Comparison of ENCODE assay signal across 1 cellular context in the genomic region with DNA sequence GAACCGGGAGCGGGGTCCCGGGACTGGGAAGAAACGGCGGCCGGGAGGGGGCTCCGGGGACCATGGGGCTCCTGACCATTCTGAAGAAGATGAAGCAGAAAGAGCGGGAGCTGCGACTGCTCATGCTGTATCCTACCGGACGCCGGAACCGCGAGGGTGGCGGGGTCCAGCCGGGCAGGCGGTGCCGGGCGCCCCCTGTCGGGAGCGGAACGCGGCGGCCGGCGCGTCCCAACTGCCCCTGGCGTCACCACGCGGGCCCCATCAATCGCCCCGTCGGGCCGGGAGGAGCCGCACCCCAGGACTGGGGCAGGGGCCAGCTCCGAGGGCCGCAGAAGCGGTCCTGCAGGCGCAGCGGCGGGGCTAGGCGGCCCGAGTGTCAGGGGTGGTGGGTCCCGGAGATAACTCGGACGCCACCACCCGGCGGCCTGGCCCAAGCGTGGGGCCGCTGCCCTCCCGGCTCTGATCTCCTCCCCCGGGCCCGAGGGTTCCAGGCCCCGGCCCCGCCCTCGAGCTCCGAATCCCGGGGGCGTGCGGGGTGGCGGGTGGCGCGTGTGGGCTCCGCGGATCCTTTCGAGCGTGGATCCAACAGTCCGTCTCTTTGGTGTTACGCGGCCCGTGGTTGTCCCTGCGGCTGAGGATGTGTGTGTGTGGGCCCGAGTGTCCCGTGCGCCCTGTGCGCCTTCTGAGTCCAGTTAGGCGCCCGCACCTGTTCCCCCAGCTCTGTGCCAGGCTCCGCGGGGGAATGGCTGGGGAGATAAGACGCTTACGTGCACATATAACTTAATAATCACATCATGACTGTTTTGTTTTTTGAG.
A peak's percentile ranks its signal among the peaks of the same experiment; 100 is the strongest.
TF ChIP-seq lines count a peak whose summit lies in the region.

A gene (plus strand): TSS at position 15 of the 815 bp plus-strand sequence. CDS start 48 bp downstream, at position 63.

TF ChIP-seq in HepG2, 621 proteins besides CTCF, POLR2A, EP300 and RAD21 (continued from another document and continues in another):
- TF ChIP-seq, protein P1, sequence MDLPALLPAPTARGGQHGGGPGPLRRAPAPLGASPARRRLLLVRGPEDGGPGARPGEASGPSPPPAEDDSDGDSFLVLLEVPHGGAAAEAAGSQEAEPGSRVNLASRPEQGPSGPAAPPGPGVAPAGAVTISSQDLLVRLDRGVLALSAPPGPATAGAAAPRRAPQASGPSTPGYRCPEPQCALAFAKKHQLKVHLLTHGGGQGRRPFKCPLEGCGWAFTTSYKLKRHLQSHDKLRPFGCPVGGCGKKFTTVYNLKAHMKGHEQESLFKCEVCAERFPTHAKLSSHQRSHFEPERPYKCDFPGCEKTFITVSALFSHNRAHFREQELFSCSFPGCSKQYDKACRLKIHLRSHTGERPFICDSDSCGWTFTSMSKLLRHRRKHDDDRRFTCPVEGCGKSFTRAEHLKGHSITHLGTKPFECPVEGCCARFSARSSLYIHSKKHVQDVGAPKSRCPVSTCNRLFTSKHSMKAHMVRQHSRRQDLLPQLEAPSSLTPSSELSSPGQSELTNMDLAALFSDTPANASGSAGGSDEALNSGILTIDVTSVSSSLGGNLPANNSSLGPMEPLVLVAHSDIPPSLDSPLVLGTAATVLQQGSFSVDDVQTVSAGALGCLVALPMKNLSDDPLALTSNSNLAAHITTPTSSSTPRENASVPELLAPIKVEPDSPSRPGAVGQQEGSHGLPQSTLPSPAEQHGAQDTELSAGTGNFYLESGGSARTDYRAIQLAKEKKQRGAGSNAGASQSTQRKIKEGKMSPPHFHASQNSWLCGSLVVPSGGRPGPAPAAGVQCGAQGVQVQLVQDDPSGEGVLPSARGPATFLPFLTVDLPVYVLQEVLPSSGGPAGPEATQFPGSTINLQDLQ (CRISPR knock-in tag; IDR thresholded peaks at IDR 0.05): no peak; the same call in none of the 2 replicates
- TF ChIP-seq PITX1 (CRISPR knock-in tag; IDR thresholded peaks at IDR 0.05) (no peak), SIN3B (IDR thresholded peaks at IDR 0.05; ENCODE audit: low read length) (no peak), TAF15 (IDR thresholded peaks at IDR 0.05; ENCODE audit: low read depth, low read length, poor library complexity, severe bottlenecking) (no peak), ZNF121 (CRISPR knock-in tag; IDR thresholded peaks at IDR 0.05) (no peak), POLR2AphosphoS2 (IDR thresholded peaks at IDR 0.05; ENCODE audit: low read depth, low read length) (no peak), CBX2 (IDR thresholded peaks at IDR 0.05; ENCODE audit: low read depth, low read length) (no peak), CBX2 (CRISPR knock-in tag; IDR thresholded peaks at IDR 0.05; ENCODE audit: low read depth) (no peak), RELA (CRISPR knock-in tag; IDR thresholded peaks at IDR 0.05) (no peak), REL (CRISPR knock-in tag; conservative IDR thresholded peaks at IDR 0.05) (peak; percentile 80; the same call in 1 of the 2 replicates), SKI (IDR thresholded peaks at IDR 0.05; ENCODE audit: partially characterized antibody) (peak; percentile 44), U2AF2 (IDR thresholded peaks at IDR 0.05; ENCODE audit: low read depth, low read length) (no peak), KDM4B (CRISPR knock-in tag; IDR thresholded peaks at IDR 0.05) (no peak), ARNT2 (CRISPR knock-in tag; IDR thresholded peaks at IDR 0.05; ENCODE audit: low read depth) (no peak; the same call in 1 of the 2 replicates), CREM (IDR thresholded peaks at IDR 0.05) (no peak), CREM (CRISPR knock-in tag; IDR thresholded peaks at IDR 0.05) (no peak), CAMTA2 (CRISPR knock-in tag; IDR thresholded peaks at IDR 0.05; ENCODE audit: borderline replicate concordance) (0 out of 2 replicates have a peak, but pooled peaks have one; percentile 34), GATAD1 (CRISPR knock-in tag; IDR thresholded peaks at IDR 0.05) (no peak), PPARG (CRISPR knock-in tag; conservative IDR thresholded peaks at IDR 0.05) (no peak), ZNF550 (CRISPR knock-in tag; IDR thresholded peaks at IDR 0.05; ENCODE audit: borderline replicate concordance) (no peak), SAFB2 (CRISPR knock-in tag; IDR thresholded peaks at IDR 0.05; ENCODE audit: borderline replicate concordance, low read depth) (peak; percentile 59; the same call in 1 of the 2 replicates), SALL2 (CRISPR knock-in tag; IDR thresholded peaks at IDR 0.05) (peak; percentile 82), SP4 (CRISPR knock-in tag; IDR thresholded peaks at IDR 0.05) (no peak), RARA (CRISPR knock-in tag; IDR thresholded peaks at IDR 0.05) (no peak; the same call in 1 of the 2 replicates), SMAD1 (CRISPR knock-in tag; IDR thresholded peaks at IDR 0.05; ENCODE audit: borderline replicate concordance, low read depth) (no peak; the same call in 1 of the 2 replicates), CCDC6 (CRISPR knock-in tag; IDR thresholded peaks at IDR 0.05) (peak; percentile 81), FOXK1 (CRISPR knock-in tag; IDR thresholded peaks at IDR 0.05; ENCODE audit: borderline replicate concordance, low read depth) (no peak), PAF1 (CRISPR knock-in tag; IDR thresholded peaks at IDR 0.05) (no peak), PRPF4 (IDR thresholded peaks at IDR 0.05; ENCODE audit: low read depth, low read length, poor library complexity, severe bottlenecking) (no peak), ZNF7 (CRISPR knock-in tag; IDR thresholded peaks at IDR 0.05) (no peak), NRL (CRISPR knock-in tag; IDR thresholded peaks at IDR 0.05; ENCODE audit: borderline replicate concordance) (no peak; the same call in 1 of the 2 replicates)
- TF ChIP-seq, protein P2, sequence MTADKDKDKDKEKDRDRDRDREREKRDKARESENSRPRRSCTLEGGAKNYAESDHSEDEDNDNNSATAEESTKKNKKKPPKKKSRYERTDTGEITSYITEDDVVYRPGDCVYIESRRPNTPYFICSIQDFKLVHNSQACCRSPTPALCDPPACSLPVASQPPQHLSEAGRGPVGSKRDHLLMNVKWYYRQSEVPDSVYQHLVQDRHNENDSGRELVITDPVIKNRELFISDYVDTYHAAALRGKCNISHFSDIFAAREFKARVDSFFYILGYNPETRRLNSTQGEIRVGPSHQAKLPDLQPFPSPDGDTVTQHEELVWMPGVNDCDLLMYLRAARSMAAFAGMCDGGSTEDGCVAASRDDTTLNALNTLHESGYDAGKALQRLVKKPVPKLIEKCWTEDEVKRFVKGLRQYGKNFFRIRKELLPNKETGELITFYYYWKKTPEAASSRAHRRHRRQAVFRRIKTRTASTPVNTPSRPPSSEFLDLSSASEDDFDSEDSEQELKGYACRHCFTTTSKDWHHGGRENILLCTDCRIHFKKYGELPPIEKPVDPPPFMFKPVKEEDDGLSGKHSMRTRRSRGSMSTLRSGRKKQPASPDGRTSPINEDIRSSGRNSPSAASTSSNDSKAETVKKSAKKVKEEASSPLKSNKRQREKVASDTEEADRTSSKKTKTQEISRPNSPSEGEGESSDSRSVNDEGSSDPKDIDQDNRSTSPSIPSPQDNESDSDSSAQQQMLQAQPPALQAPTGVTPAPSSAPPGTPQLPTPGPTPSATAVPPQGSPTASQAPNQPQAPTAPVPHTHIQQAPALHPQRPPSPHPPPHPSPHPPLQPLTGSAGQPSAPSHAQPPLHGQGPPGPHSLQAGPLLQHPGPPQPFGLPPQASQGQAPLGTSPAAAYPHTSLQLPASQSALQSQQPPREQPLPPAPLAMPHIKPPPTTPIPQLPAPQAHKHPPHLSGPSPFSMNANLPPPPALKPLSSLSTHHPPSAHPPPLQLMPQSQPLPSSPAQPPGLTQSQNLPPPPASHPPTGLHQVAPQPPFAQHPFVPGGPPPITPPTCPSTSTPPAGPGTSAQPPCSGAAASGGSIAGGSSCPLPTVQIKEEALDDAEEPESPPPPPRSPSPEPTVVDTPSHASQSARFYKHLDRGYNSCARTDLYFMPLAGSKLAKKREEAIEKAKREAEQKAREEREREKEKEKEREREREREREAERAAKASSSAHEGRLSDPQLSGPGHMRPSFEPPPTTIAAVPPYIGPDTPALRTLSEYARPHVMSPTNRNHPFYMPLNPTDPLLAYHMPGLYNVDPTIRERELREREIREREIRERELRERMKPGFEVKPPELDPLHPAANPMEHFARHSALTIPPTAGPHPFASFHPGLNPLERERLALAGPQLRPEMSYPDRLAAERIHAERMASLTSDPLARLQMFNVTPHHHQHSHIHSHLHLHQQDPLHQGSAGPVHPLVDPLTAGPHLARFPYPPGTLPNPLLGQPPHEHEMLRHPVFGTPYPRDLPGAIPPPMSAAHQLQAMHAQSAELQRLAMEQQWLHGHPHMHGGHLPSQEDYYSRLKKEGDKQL (CRISPR knock-in tag; IDR thresholded peaks at IDR 0.05; ENCODE audit: low read depth): no peak
- TF ChIP-seq, protein P3, sequence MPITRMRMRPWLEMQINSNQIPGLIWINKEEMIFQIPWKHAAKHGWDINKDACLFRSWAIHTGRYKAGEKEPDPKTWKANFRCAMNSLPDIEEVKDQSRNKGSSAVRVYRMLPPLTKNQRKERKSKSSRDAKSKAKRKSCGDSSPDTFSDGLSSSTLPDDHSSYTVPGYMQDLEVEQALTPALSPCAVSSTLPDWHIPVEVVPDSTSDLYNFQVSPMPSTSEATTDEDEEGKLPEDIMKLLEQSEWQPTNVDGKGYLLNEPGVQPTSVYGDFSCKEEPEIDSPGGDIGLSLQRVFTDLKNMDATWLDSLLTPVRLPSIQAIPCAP (CRISPR knock-in tag; IDR thresholded peaks at IDR 0.05; ENCODE audit: low read depth): no peak
- TF ChIP-seq, protein P4, sequence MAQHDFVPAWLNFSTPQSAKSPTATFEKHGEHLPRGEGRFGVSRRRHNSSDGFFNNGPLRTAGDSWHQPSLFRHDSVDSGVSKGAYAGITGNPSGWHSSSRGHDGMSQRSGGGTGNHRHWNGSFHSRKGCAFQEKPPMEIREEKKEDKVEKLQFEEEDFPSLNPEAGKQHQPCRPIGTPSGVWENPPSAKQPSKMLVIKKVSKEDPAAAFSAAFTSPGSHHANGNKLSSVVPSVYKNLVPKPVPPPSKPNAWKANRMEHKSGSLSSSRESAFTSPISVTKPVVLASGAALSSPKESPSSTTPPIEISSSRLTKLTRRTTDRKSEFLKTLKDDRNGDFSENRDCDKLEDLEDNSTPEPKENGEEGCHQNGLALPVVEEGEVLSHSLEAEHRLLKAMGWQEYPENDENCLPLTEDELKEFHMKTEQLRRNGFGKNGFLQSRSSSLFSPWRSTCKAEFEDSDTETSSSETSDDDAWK (CRISPR knock-in tag; IDR thresholded peaks at IDR 0.05): no peak
- TF ChIP-seq, protein P5, sequence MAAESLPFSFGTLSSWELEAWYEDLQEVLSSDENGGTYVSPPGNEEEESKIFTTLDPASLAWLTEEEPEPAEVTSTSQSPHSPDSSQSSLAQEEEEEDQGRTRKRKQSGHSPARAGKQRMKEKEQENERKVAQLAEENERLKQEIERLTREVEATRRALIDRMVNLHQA (CRISPR knock-in tag; IDR thresholded peaks at IDR 0.05): no peak
- TF ChIP-seq, protein P6, sequence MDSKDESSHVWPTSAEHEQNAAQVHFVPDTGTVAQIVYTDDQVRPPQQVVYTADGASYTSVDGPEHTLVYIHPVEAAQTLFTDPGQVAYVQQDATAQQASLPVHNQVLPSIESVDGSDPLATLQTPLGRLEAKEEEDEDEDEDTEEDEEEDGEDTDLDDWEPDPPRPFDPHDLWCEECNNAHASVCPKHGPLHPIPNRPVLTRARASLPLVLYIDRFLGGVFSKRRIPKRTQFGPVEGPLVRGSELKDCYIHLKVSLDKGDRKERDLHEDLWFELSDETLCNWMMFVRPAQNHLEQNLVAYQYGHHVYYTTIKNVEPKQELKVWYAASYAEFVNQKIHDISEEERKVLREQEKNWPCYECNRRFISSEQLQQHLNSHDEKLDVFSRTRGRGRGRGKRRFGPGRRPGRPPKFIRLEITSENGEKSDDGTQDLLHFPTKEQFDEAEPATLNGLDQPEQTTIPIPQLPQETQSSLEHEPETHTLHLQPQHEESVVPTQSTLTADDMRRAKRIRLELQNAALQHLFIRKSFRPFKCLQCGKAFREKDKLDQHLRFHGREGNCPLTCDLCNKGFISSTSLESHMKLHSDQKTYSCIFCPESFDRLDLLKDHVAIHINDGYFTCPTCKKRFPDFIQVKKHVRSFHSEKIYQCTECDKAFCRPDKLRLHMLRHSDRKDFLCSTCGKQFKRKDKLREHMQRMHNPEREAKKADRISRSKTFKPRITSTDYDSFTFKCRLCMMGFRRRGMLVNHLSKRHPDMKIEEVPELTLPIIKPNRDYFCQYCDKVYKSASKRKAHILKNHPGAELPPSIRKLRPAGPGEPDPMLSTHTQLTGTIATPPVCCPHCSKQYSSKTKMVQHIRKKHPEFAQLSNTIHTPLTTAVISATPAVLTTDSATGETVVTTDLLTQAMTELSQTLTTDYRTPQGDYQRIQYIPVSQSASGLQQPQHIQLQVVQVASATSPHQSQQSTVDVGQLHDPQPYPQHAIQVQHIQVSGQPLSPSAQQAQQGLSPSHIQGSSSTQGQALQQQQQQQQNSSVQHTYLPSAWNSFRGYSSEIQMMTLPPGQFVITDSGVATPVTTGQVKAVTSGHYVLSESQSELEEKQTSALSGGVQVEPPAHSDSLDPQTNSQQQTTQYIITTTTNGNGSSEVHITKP (CRISPR knock-in tag; IDR thresholded peaks at IDR 0.05; ENCODE audit: low read depth): no peak; the same call in 1 of the 2 replicates
- TF ChIP-seq, protein P7, sequence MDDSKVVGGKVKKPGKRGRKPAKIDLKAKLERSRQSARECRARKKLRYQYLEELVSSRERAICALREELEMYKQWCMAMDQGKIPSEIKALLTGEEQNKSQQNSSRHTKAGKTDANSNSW (CRISPR knock-in tag; IDR thresholded peaks at IDR 0.05; ENCODE audit: borderline replicate concordance): no peak
- TF ChIP-seq, protein P8, sequence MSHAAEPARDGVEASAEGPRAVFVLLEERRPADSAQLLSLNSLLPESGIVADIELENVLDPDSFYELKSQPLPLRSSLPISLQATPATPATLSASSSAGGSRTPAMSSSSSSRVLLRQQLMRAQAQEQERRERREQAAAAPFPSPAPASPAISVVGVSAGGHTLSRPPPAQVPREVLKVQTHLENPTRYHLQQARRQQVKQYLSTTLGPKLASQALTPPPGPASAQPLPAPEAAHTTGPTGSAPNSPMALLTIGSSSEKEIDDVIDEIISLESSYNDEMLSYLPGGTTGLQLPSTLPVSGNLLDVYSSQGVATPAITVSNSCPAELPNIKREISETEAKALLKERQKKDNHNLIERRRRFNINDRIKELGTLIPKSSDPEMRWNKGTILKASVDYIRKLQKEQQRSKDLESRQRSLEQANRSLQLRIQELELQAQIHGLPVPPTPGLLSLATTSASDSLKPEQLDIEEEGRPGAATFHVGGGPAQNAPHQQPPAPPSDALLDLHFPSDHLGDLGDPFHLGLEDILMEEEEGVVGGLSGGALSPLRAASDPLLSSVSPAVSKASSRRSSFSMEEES (CRISPR knock-in tag; IDR thresholded peaks at IDR 0.05): 0 out of 2 replicates have a peak, but pooled peaks have one; percentile 5
- TF ChIP-seq, protein P9, sequence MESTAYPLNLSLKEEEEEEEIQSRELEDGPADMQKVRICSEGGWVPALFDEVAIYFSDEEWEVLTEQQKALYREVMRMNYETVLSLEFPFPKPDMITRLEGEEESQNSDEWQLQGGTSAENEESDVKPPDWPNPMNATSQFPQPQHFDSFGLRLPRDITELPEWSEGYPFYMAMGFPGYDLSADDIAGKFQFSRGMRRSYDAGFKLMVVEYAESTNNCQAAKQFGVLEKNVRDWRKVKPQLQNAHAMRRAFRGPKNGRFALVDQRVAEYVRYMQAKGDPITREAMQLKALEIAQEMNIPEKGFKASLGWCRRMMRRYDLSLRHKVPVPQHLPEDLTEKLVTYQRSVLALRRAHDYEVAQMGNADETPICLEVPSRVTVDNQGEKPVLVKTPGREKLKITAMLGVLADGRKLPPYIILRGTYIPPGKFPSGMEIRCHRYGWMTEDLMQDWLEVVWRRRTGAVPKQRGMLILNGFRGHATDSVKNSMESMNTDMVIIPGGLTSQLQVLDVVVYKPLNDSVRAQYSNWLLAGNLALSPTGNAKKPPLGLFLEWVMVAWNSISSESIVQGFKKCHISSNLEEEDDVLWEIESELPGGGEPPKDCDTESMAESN (CRISPR knock-in tag; conservative IDR thresholded peaks at IDR 0.05): peak; percentile 69; the same call in 1 of the 2 replicates
